25 cellular contexts compared by ENCODE assay signal in the genomic region with DNA sequence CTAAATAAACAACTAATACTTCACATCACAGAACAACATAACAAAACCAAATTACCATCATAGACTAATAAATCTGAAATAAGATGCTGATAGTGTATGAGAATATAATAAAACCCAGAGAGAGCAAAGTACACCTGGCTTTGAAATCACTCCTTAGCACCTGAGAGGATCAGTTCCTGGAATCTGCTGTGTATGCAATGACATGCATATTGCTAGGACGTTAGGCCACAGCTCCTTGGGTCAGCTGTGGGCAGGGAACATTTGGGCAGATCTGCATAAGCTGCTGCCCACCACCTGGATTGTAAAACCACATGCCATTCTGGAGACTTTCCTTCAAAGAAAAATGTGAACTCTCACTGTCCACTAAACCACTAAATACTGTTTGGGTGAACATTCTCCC.
DNase-seq lines count a peak whose midpoint lies in the region; ATAC-seq and FAIRE-seq lines count a peak whose summit lies in the region.
"Had no signal": no experiment of that assay in that cellular context is flagged by ENCODE, and none has a peak within 500 bp of the region (broad histone marks: within the 10 kb centered on the region; RNA-seq: fewer than 3 reads in every experiment).

No MANE protein-coding gene starts in this region.

- no peak overlapping the region for H3K9ac ChIP-seq in Karpas-422 (ENCODE audit: low read length)
- H3K9ac ChIP-seq: BLaER1 treated with 17β-estradiol and CSF1 and Interleukin-3, amounts not matched to agents 10 nM and 100 nM had no signal

- H3K4me2 ChIP-seq in Karpas-422 (ENCODE audit: low read depth, low read length, poor library complexity, severe bottlenecking): no peak overlapping the region

- no peaks in the 10 kb centered on the region for H3K36me3 ChIP-seq in Karpas-422 (ENCODE audit: insufficient read depth, low read length)
- peaks cover 0 to 2% of the 10 kb centered on the region in 2 donors for H3K36me3 ChIP-seq in small intestine (ENCODE audit: control insufficient read depth in 2 of 2, insufficient read depth in 2 of 2, low read length in 2 of 2)
- H3K36me3 ChIP-seq in HAP-1 (replicated peaks): peaks cover 4% of the 10 kb centered on the region; the same call in 1 of the 2 replicates
- H3K36me3 ChIP-seq: BLaER1 treated with 17β-estradiol and CSF1 and Interleukin-3, amounts not matched to agents 10 nM and 100 nM had no signal

- no peaks in the 10 kb centered on the region for H3K27me3 ChIP-seq in Karpas-422 (ENCODE audit: low read length)
- H3K27me3 ChIP-seq in small intestine (ENCODE audit: control insufficient read depth in 2 of 2, insufficient read depth in 2 of 2, low read length in 2 of 2): no peaks in the 10 kb centered on the region
- no peaks in the 10 kb centered on the region; the same call in 1 of the 2 replicates for H3K27me3 ChIP-seq in HAP-1 (ENCODE audit: low read depth)
- H3K27me3 ChIP-seq: BLaER1 treated with 17β-estradiol and CSF1 and Interleukin-3, amounts not matched to agents 10 nM and 100 nM had no signal

- no peaks in the 10 kb centered on the region for H3K79me2 ChIP-seq in Karpas-422 (ENCODE audit: low read length)

- H3K4me1 ChIP-seq in Karpas-422 (ENCODE audit: low read length) (no peaks in the 10 kb centered on the region), small intestine (ENCODE audit: control insufficient read depth in 2 of 2, insufficient read depth in 1 of 2, low read depth in 1 of 2, low read length in 1 of 2) (peaks cover 4 to 6% of the 10 kb centered on the region in 2 donors), HAP-1 (peaks cover 6% of the 10 kb centered on the region)

- DNase-seq in Karpas-422 (peak; percentile 22), astrocyte of the hippocampus (ENCODE audit: low read depth, low spot score) (peak; percentile 24), left colon (peak; percentile 35 to 54), small intestine (peak; percentile 93), NCI-H774 (lab: John Stamatoyannopoulos, UW) (no peak), DMS79 treated with DMSO at 0.1 percent for 48 hours (lab: John Stamatoyannopoulos, UW) (no peak), HAP-1 (ENCODE audit: low spot score in 2 of 2) (no peak)
- DNase-seq: AML-193; CD4-positive, alpha-beta T cell; Kasumi-1; NCI-H1092 treated with DMSO at 0.1 percent for 48 hours; NCI-H1436; NCI-H187 treated with DMSO at 0.1 percent for 48 hours; NCI-H2171 treated with DMSO at 0.1 percent for 48 hours; NCI-H345; NCI-H510A treated with DMSO at 0.1 percent for 48 hours; NCI-H748 treated with DMSO at 0.1 percent for 48 hours; SIG-M5 had no signal

- peak; percentile 78 for ATAC-seq in left colon
- ATAC-seq: Panc1 had no signal

- intact Hi-C loops in left colon (cut with DNase I, micrococcal nuclease): no loop called here

- H3K27ac ChIP-seq in Karpas-422 (ENCODE audit: low read length) (no peak overlapping the region), small intestine (ENCODE audit: low read depth in 1 of 2, low read length in 1 of 2) (peak overlapping the region in 1 of 2 donors; percentile 4)
- H3K27ac ChIP-seq: BLaER1 treated with 17β-estradiol and CSF1 and Interleukin-3, amounts not matched to agents 10 nM and 100 nM; HL-60; SK-N-MC had no signal

- in situ Hi-C loops in HAP-1 (cut with MboI; ENCODE audit: low sequenced_read_pairs): loop anchor here (25.0 kb wide), 1 partner anchor 421 kb away; no protein-coding TSS in a partner anchor

- H4K20me1 ChIP-seq in Karpas-422 (ENCODE audit: insufficient read depth, low read depth, low read length): no peaks in the 10 kb centered on the region
- H4K20me1 ChIP-seq: BLaER1 treated with 17β-estradiol and CSF1 and Interleukin-3, amounts not matched to agents 10 nM and 100 nM had no signal

- WGBS in small intestine, 3 donors: 0 to 9% (median 0%) methylated on average over 1 of the region's 1 CpG

- H3K9me3 ChIP-seq in Karpas-422 (ENCODE audit: low read length): no peaks in the 10 kb centered on the region
- no peaks in the 10 kb centered on the region for H3K9me3 ChIP-seq in small intestine (ENCODE audit: control insufficient read depth, low read depth)
- H3K9me3 ChIP-seq in HAP-1: no peaks in the 10 kb centered on the region
- H3K9me3 ChIP-seq: BLaER1 treated with 17β-estradiol and CSF1 and Interleukin-3, amounts not matched to agents 10 nM and 100 nM had no signal

- H2AFZ ChIP-seq in Karpas-422 (ENCODE audit: low read length): no peak overlapping the region

- FAIRE-seq in small intestine (lab: Jason Lieb, UNC): peak; percentile 72
- FAIRE-seq: A204.1, D721Med, G401.6 had no signal

- no peak overlapping the region for H3K4me3 ChIP-seq in Karpas-422 (ENCODE audit: low read length)
- H3K4me3 ChIP-seq in small intestine (ENCODE audit: low read depth in 1 of 2, low read length in 2 of 2): no peak overlapping the region
- H3K4me3 ChIP-seq in HAP-1: no peak overlapping the region
- H3K4me3 ChIP-seq: BLaER1 treated with 17β-estradiol and CSF1 and Interleukin-3, amounts not matched to agents 10 nM and 100 nM; SK-N-MC had no signal

- no peaks in the 10 kb centered on the region for H3K9me2 ChIP-seq in Karpas-422 (replicated peaks; ENCODE audit: insufficient read depth, low read length)

Comparison
In these comparisons a context has a peak if more than half of its experiments do, and no peak if none do; other contexts are left out.
1. DNase-seq: peak in Karpas-422 (single experiment), astrocyte of the hippocampus (single experiment), left colon (2 of 2) and small intestine (single experiment); none in NCI-H774 (single experiment), DMS79 treated with DMSO at 0.1 percent for 48 hours (single experiment) and HAP-1 (0 of 2).